In genomic region chr10:74991435-74991834, GRCh38 we compare ENCODE assay signal across 9 cellular contexts.
A peak's percentile ranks its signal among the peaks of the same experiment; 100 is the strongest.
DNase-seq lines count a peak whose midpoint lies in the region; ATAC-seq and TF ChIP-seq lines count a peak whose summit lies in the region.
"Had no signal": no experiment of that assay in that cellular context is flagged by ENCODE, and none has a peak within 500 bp of the region (broad histone marks: within the 10 kb centered on the region; RNA-seq: fewer than 3 reads in every experiment).

No MANE protein-coding gene starts in this region.

- no peaks in the 10 kb centered on the region for H3K27me3 ChIP-seq in lower lobe of right lung (ENCODE audit: low read depth)

- H3K36me3 Mint-ChIP-seq in natural killer cell, result peaks cover 16% of the 10 kb centered on the region

- peaks cover 32% of the 10 kb centered on the region for H3K36me3 ChIP-seq in lower lobe of right lung

- no peak overlapping the region for H3K27ac ChIP-seq in lower lobe of right lung

- H3K4me1 Mint-ChIP-seq in natural killer cell, result peaks cover 21 to 30% of the 10 kb centered on the region in 2 donors

- H3K4me3 Mint-ChIP-seq in natural killer cell, result no peak overlapping the region

- no peaks in the 10 kb centered on the region for H3K27me3 Mint-ChIP-seq in natural killer cell (ENCODE audit: low read depth in 2 of 2)

- no peak for TF ChIP-seq CTCF in natural killer cell (IDR thresholded peaks at IDR 0.05)
- TF ChIP-seq CTCF in lower lobe of right lung (IDR thresholded peaks at IDR 0.05), result no peak

- no peaks in the 10 kb centered on the region for H3K9me3 Mint-ChIP-seq in natural killer cell

- intact Hi-C loops in natural killer cell (cut with micrococcal nuclease) (no loop called here), lower lobe of right lung (cut with DNase I) (no loop called here)

- ATAC-seq in natural killer cell (peak; percentile 62 to 90 (median 79)), HG02885 (IDR thresholded peaks at IDR 0.05; ENCODE audit: poor library complexity, unreplicated experiment) (no peak), lower lobe of right lung (no peak), HG03565 (IDR thresholded peaks at IDR 0.05; ENCODE audit: unreplicated experiment) (no peak)

- no peaks in the 10 kb centered on the region for H3K9me3 ChIP-seq in lower lobe of right lung

- H3K4me1 ChIP-seq in lower lobe of right lung, result peaks cover 7% of the 10 kb centered on the region

- no peak overlapping the region for H3K4me3 ChIP-seq in lower lobe of right lung

- H3K27ac Mint-ChIP-seq in natural killer cell, result peak overlapping the region in 1 of 2 donors; percentile 80

- DNase-seq in ELF-1 (ENCODE audit: low read depth, low spot score) (peak; percentile 31), HuH-7 (ENCODE audit: low spot score) (peak; percentile 49), astrocyte of the hippocampus (ENCODE audit: low read depth, low spot score) (peak; percentile 6), natural killer cell (no peak), GM19240 (ENCODE audit: insufficient read length, low spot score) (no peak), lower lobe of right lung (no peak)
- DNase-seq: left cardiac atrium had no signal

Comparison
In these comparisons a context has a peak if more than half of its experiments do, and no peak if none do; other contexts are left out.
1. DNase-seq: peak in ELF-1 (single experiment), HuH-7 (single experiment) and astrocyte of the hippocampus (single experiment); none in natural killer cell (single experiment), GM19240 (single experiment) and lower lobe of right lung (single experiment).
2. ATAC-seq: peak in natural killer cell (3 of 3); none in HG02885 (single experiment), lower lobe of right lung (0 of 2) and HG03565 (single experiment).